ENCODE assay signal across 10 cellular contexts in genomic region chr14:26281280-26281998, GRCh38.
DNase-seq lines count a peak whose midpoint lies in the region; ATAC-seq and TF ChIP-seq lines count a peak whose summit lies in the region.
"Had no signal": no experiment of that assay in that cellular context is flagged by ENCODE, and none has a peak within 500 bp of the region (broad histone marks: within the 10 kb centered on the region; RNA-seq: fewer than 3 reads in every experiment).

No MANE protein-coding gene starts in this region.

- no peaks in the 10 kb centered on the region for H3K9me3 ChIP-seq in SK-N-SH

- H3K4me1 ChIP-seq in SK-N-SH (ENCODE audit: control insufficient read depth in 1 of 2, insufficient read depth in 2 of 2, low read depth in 1 of 2, low read length in 1 of 2) (peaks cover 0 to 6% of the 10 kb centered on the region in 2 experiments; a peak in 1 of 4 replicates), foreskin keratinocyte (peaks cover 30% of the 10 kb centered on the region)

- 0 out of 2 replicates have a peak overlapping the region, but pooled peaks have one; percentile 36 for H2AFZ ChIP-seq in SK-N-SH (ENCODE audit: low read depth)

- ATAC-seq in SK-N-SH treated with all-trans-retinoic acid at 6 μM for 48 hours (no peak), foreskin keratinocyte (peak; percentile 74), HG02981 (IDR thresholded peaks at IDR 0.05; ENCODE audit: unreplicated experiment) (no peak), GM19463 (IDR thresholded peaks at IDR 0.05; ENCODE audit: unreplicated experiment) (no peak), GM19023 (IDR thresholded peaks at IDR 0.05; ENCODE audit: unreplicated experiment) (no peak)

- H3K27ac ChIP-seq in SK-N-SH (ENCODE audit: low read depth in 2 of 2, low read length in 1 of 2) (no peak overlapping the region), foreskin keratinocyte (peak overlapping the region; percentile 43)

- no peaks in the 10 kb centered on the region for H4K20me1 ChIP-seq in SK-N-SH (ENCODE audit: insufficient read depth)

- H3K4me3 ChIP-seq in SK-N-SH (ENCODE audit: low read depth in 2 of 2, low read length in 1 of 2): no peak overlapping the region

- no peaks in the 10 kb centered on the region for H3F3A ChIP-seq in SK-N-SH (replicated peaks; ENCODE audit: insufficient read depth)

- H3K79me2 ChIP-seq in SK-N-SH (ENCODE audit: insufficient read depth): no peaks in the 10 kb centered on the region

- H3K9ac ChIP-seq in SK-N-SH: no peak overlapping the region

- no peak for TF ChIP-seq EP300 in SK-N-SH (IDR thresholded peaks at IDR 0.05; ENCODE audit: borderline replicate concordance in 1 of 2, low read depth in 1 of 2, low read length in 1 of 2)

- 18% methylated on average over 5 of the region's 5 CpGs for WGBS in SK-N-SH (ENCODE audit: low lambda C conversion rate)

- TF ChIP-seq CTCF in SK-N-SH (IDR thresholded peaks at IDR 0.05) (no peak), foreskin keratinocyte (conservative IDR thresholded peaks at IDR 0.05) (peak; percentile 10)

- H3K27me3 ChIP-seq in SK-N-SH (ENCODE audit: insufficient read depth): no peaks in the 10 kb centered on the region
- H3K27me3 ChIP-seq in foreskin keratinocyte: no peaks in the 10 kb centered on the region

- DNase-seq in SK-N-SH (no peak), SW480 (ENCODE audit: low spot score) (peak; percentile 8), foreskin keratinocyte (peak; percentile 60 to 81)
- no peak for DNase-seq in activated naive CD4-positive, alpha-beta T cell treated with Interleukin-2 at 50 U/mL for 16 hours
- DNase-seq: activated CD4-positive, alpha-beta T cell treated with anti-CD3 and anti-CD28 coated beads for 4 hours; CD4-positive, alpha-beta T cell had no signal

- CTCF ChIA-PET in SK-N-SH (lab: Yijun Ruan, JAX): no interaction called here

- POLR2A ChIA-PET in SK-N-SH (lab: Yijun Ruan, JAX): no interaction called here

- TF ChIP-seq RAD21 in SK-N-SH (IDR thresholded peaks at IDR 0.05; ENCODE audit: low read length): no peak

- no peak overlapping the region for H3K4me2 ChIP-seq in SK-N-SH

- H3K9me2 ChIP-seq in SK-N-SH: no peaks in the 10 kb centered on the region

- no peaks in the 10 kb centered on the region for H3K36me3 ChIP-seq in SK-N-SH (replicated peaks in 1 of 2; ENCODE audit: control insufficient read depth in 1 of 2, insufficient read depth in 2 of 2, low read length in 1 of 2)

TF ChIP-seq in SK-N-SH, 30 proteins besides CTCF, POLR2A, EP300 and RAD21 (continues in another document):
- TF ChIP-seq FOSL2 (IDR thresholded peaks at IDR 0.05; ENCODE audit: borderline replicate concordance, low read depth) (no peak), SIN3A (IDR thresholded peaks at IDR 0.05; ENCODE audit: borderline replicate concordance, low read depth, low read length) (no peak), MXI1 (IDR thresholded peaks at IDR 0.05; ENCODE audit: low read depth, low read length) (no peak), PBX3 (IDR thresholded peaks at IDR 0.05) (no peak), MAX (IDR thresholded peaks at IDR 0.05; ENCODE audit: low read depth) (no peak), GABPA (IDR thresholded peaks at IDR 0.05; ENCODE audit: low read depth) (no peak), NRF1 (IDR thresholded peaks at IDR 0.05; ENCODE audit: low read depth, low read length) (no peak), USF1 (IDR thresholded peaks at IDR 0.05; ENCODE audit: borderline replicate concordance, low read depth) (no peak), ZBTB33 (IDR thresholded peaks at IDR 0.05; ENCODE audit: borderline replicate concordance, low read depth) (no peak)

TF ChIP-seq in SK-N-SH treated with all-trans-retinoic acid at 6 μM for 48 hours, 23 proteins besides CTCF, POLR2A, EP300 and RAD21 (continues in another document):
- TF ChIP-seq TSHZ2 (CRISPR knock-in tag; IDR thresholded peaks at IDR 0.05) (no peak), ZFP3 (CRISPR knock-in tag; IDR thresholded peaks at IDR 0.05) (no peak), TCF4 (CRISPR knock-in tag; IDR thresholded peaks at IDR 0.05; ENCODE audit: borderline replicate concordance) (no peak), POU6F1 (CRISPR knock-in tag; IDR thresholded peaks at IDR 0.05; ENCODE audit: borderline replicate concordance, low read depth) (no peak), RARB (CRISPR knock-in tag; IDR thresholded peaks at IDR 0.05) (no peak), TOX (CRISPR knock-in tag; IDR thresholded peaks at IDR 0.05; ENCODE audit: borderline replicate concordance) (no peak), PPARA (CRISPR knock-in tag; IDR thresholded peaks at IDR 0.05; ENCODE audit: borderline replicate concordance) (no peak), CSRNP3 (CRISPR knock-in tag; IDR thresholded peaks at IDR 0.05) (no peak), OSR1 (CRISPR knock-in tag; IDR thresholded peaks at IDR 0.05) (no peak), ARNTL (CRISPR knock-in tag; IDR thresholded peaks at IDR 0.05; ENCODE audit: borderline replicate concordance, low read depth) (no peak), ISL1 (CRISPR knock-in tag; IDR thresholded peaks at IDR 0.05) (no peak), CREB5 (CRISPR knock-in tag; IDR thresholded peaks at IDR 0.05; ENCODE audit: low read depth) (no peak), ESRRG (CRISPR knock-in tag; IDR thresholded peaks at IDR 0.05) (no peak), ZNF70 (CRISPR knock-in tag; IDR thresholded peaks at IDR 0.05) (no peak), GLIS3 (CRISPR knock-in tag; IDR thresholded peaks at IDR 0.05) (no peak), ZNF8 (CRISPR knock-in tag; IDR thresholded peaks at IDR 0.05) (no peak), ZFP30 (CRISPR knock-in tag; IDR thresholded peaks at IDR 0.05) (no peak), BACH2 (CRISPR knock-in tag; IDR thresholded peaks at IDR 0.05; ENCODE audit: borderline replicate concordance) (no peak)

Comparison
In these comparisons a context has a peak if more than half of its experiments do, and no peak if none do; other contexts are left out.
1. DNase-seq: peak in SW480 (single experiment) and foreskin keratinocyte (2 of 2); none in SK-N-SH (single experiment) and activated naive CD4-positive, alpha-beta T cell treated with Interleukin-2 at 50 U/mL for 16 hours (single experiment).